ENCODE assay signal across 8 cellular contexts in genomic region chr20:10434467-10434831, GRCh38. TPM values are rescaled to one million over a fixed set of nuclear protein-coding genes. Genes with fewer than 3 reads are reported as not detected.
A peak's percentile ranks its signal among the peaks of the same experiment; 100 is the strongest.
DNase-seq lines count a peak whose midpoint lies in the region; ATAC-seq and TF ChIP-seq lines count a peak whose summit lies in the region.

No MANE protein-coding gene starts in this region.

- H2AFZ ChIP-seq in PC-3 (ENCODE audit: low read length) = peak overlapping the region; percentile 91

- H3K9ac ChIP-seq in PC-3 (ENCODE audit: low read length) (peak overlapping the region; percentile 91), muscle layer of colon (ENCODE audit: low read length) (peak overlapping the region; percentile 79)

- H3K4me3 ChIP-seq in PC-3 (ENCODE audit: low read length) (peak overlapping the region; percentile 73), esophagus muscularis mucosa (peak overlapping the region; percentile 78 to 86 (median 86)), muscle layer of colon (ENCODE audit: low read depth in 1 of 2, low read length in 2 of 2) (peak overlapping the region; percentile 84 to 98)

- H3K27me3 Mint-ChIP-seq in IgD-negative memory B cell = no peaks in the 10 kb centered on the region
- H3K27me3 Mint-ChIP-seq in activated T-cell treated with anti-CD3 and anti-CD28 coated beads, Interleukin-2, amount 50 U/mL, for 24 hours = no peaks in the 10 kb centered on the region

- peak; percentile 88 for TF ChIP-seq POLR2A in esophagus muscularis mucosa (IDR thresholded peaks at IDR 0.05; ENCODE audit: low read depth)

- intact Hi-C loops in PC-3 (cut with micrococcal nuclease) = loop anchor here (1.0 to 5.0 kb wide), 4 partner anchors 19 to 833 kb away; partner anchors contain the start of gene JAG1
- intact Hi-C loops in esophagus muscularis mucosa (cut with DNase I) = loop anchor here (10.0 kb wide), 1 partner anchor 80 kb away; no protein-coding TSS in a partner anchor

- CTCF ChIA-PET in PC-3 (lab: Charles Lee) = no interaction called here

- H3K9me3 Mint-ChIP-seq in IgD-negative memory B cell = no peaks in the 10 kb centered on the region
- no peaks in the 10 kb centered on the region for H3K9me3 Mint-ChIP-seq in activated T-cell treated with anti-CD3 and anti-CD28 coated beads, Interleukin-2, amount 50 U/mL, for 24 hours

- H3K27ac Mint-ChIP-seq in IgD-negative memory B cell = peak overlapping the region; percentile 86 to 97 (median 95)
- H3K27ac Mint-ChIP-seq in activated T-cell treated with anti-CD3 and anti-CD28 coated beads, Interleukin-2, amount 50 U/mL, for 24 hours = peak overlapping the region; percentile 96

- H3K36me3 ChIP-seq in PC-3 (ENCODE audit: low read depth, low read length) (no peaks in the 10 kb centered on the region), esophagus muscularis mucosa (no peaks in the 10 kb centered on the region), muscle layer of colon (ENCODE audit: insufficient read depth, low read length) (no peaks in the 10 kb centered on the region)

- no peaks in the 10 kb centered on the region for H3F3A ChIP-seq in PC-3 (ENCODE audit: low read length, unreplicated experiment)

- peaks cover 28 to 47% (median 31%) of the 10 kb centered on the region in 3 donors for H3K4me1 Mint-ChIP-seq in IgD-negative memory B cell
- peaks cover 57% of the 10 kb centered on the region for H3K4me1 Mint-ChIP-seq in activated T-cell treated with anti-CD3 and anti-CD28 coated beads, Interleukin-2, amount 50 U/mL, for 24 hours (ENCODE audit: low read depth)

- peak overlapping the region; percentile 91 to 100 (median 95) for H3K4me3 Mint-ChIP-seq in IgD-negative memory B cell
- H3K4me3 Mint-ChIP-seq in activated T-cell treated with anti-CD3 and anti-CD28 coated beads, Interleukin-2, amount 50 U/mL, for 24 hours = peak overlapping the region; percentile 91

- peak overlapping the region; percentile 79 for H3K27ac ChIP-seq in PC-3 (ENCODE audit: low read length)
- H3K27ac ChIP-seq in esophagus muscularis mucosa (replicated peaks in 1 of 4) = peak overlapping the region; percentile 91 to 93 (median 92)
- peak overlapping the region; percentile 99 for H3K27ac ChIP-seq in muscle layer of colon (ENCODE audit: low read depth, low read length)

- BruUV-seq in PC-3 (replicated peaks; lab: Mats Ljungman, UMichigan) = no TSS peak

- H3K36me3 Mint-ChIP-seq in IgD-negative memory B cell = no peaks in the 10 kb centered on the region
- H3K36me3 Mint-ChIP-seq in activated T-cell treated with anti-CD3 and anti-CD28 coated beads, Interleukin-2, amount 50 U/mL, for 24 hours (ENCODE audit: low read depth) = peaks cover 44% of the 10 kb centered on the region

- ATAC-seq in GM21529 (IDR thresholded peaks at IDR 0.05; ENCODE audit: unreplicated experiment) = peak; percentile 40
- ATAC-seq in PC-3 = peak; percentile 76

- peak; percentile 97 for DNase-seq in DMS 273 treated with DMSO at 0.1 percent for 48 hours (lab: John Stamatoyannopoulos, UW)
- DNase-seq in PC-3 = peak; percentile 99
- peak; percentile 83 for DNase-seq in activated T-cell treated with anti-CD3 and anti-CD28 coated beads, Interleukin-2, amount 50 U/mL, for 24 hours
- DNase-seq in esophagus muscularis mucosa (ENCODE audit: extremely low spot score) = peak; percentile 98
- peak; percentile 37 to 47 for DNase-seq in stimulated activated CD8-positive, alpha-beta memory T cell treated with anti-CD3 and anti-CD28 coated beads, Interleukin-7, amount 100 ng/mL, for 1 hour (ENCODE audit: low read depth in 2 of 2)

- no peak for TF ChIP-seq EP300 in esophagus muscularis mucosa (IDR thresholded peaks at IDR 0.05)

- peaks cover 81% of the 10 kb centered on the region for H3K79me2 ChIP-seq in PC-3 (ENCODE audit: low read length)

- H3K4me1 ChIP-seq in PC-3 (ENCODE audit: insufficient read depth, low read length) = peaks cover 42% of the 10 kb centered on the region
- H3K4me1 ChIP-seq in esophagus muscularis mucosa = peaks cover 27 to 45% (median 40%) of the 10 kb centered on the region in 4 donors
- peaks cover 13% of the 10 kb centered on the region for H3K4me1 ChIP-seq in muscle layer of colon (ENCODE audit: insufficient read depth, low read length)

- H4K20me1 ChIP-seq in PC-3 (ENCODE audit: low read length) = no peaks in the 10 kb centered on the region

- under 1% methylated on average over 17 of the region's 17 CpGs for WGBS in esophagus muscularis mucosa

- H3K4me2 ChIP-seq in PC-3 (ENCODE audit: low read length) = peak overlapping the region; percentile 96

- POLR2A ChIA-PET in PC-3 (lab: Charles Lee; ENCODE audit: unreplicated experiment) = interaction anchor here (0.5 to 0.7 kb wide), 7 partner anchors 13 to 239 kb away, joined by 3 to 5 read pairs (median 4); partner anchors contain the start of gene JAG1

- no peaks in the 10 kb centered on the region for H3K9me2 ChIP-seq in PC-3 (replicated peaks; ENCODE audit: low read length)

- H3K27me3 ChIP-seq in PC-3 (ENCODE audit: low read length) = no peaks in the 10 kb centered on the region
- no peaks in the 10 kb centered on the region for H3K27me3 ChIP-seq in esophagus muscularis mucosa
- no peaks in the 10 kb centered on the region for H3K27me3 ChIP-seq in muscle layer of colon (ENCODE audit: control insufficient read depth in 1 of 2, insufficient read depth in 2 of 2, low read length in 2 of 2)

- no peak for TF ChIP-seq CTCF in PC-3 (conservative IDR thresholded peaks at IDR 0.05; ENCODE audit: low read depth, low read length)
- TF ChIP-seq CTCF in esophagus muscularis mucosa (IDR thresholded peaks at IDR 0.05) = no peak

- no peaks in the 10 kb centered on the region for H3K9me3 ChIP-seq in PC-3 (ENCODE audit: low read length)
- no peaks in the 10 kb centered on the region for H3K9me3 ChIP-seq in esophagus muscularis mucosa
- no peaks in the 10 kb centered on the region for H3K9me3 ChIP-seq in muscle layer of colon (ENCODE audit: low read length)

RNA-seq across cellular contexts. Expression of gene MKKS, which starts 0.4 kb away (rescaled TPM):
- polyA plus RNA-seq in IgD-negative memory B cell = 30.4 TPM
- total RNA-seq in PC-3 (2014; rRNA removed) (12.1 and 13.6 TPM in 2 replicates), esophagus muscularis mucosa (10 to 100 TPM; 14.1 to 19.3 (median 16.7) TPM)

RNA-seq across cellular contexts. Expression of gene SLX4IP, which starts 0.7 kb away (rescaled TPM):
- polyA plus RNA-seq in IgD-negative memory B cell = 2.0 TPM
- total RNA-seq in PC-3 (2014; rRNA removed) (6.4 and 7.1 TPM in 2 replicates), esophagus muscularis mucosa (1 to 10 TPM; 1.2 to 2.1 (median 1.5) TPM)

Comparison
In these comparisons a context has a peak if more than half of its experiments do, and no peak if none do; other contexts are left out.
1. Peak in every context shown above with its lines: DNase-seq, ATAC-seq, H3K4me3 ChIP-seq and H3K27ac ChIP-seq.
2. DNase-seq: peak in every context shown above with its lines; median percentile 99 in PC-3; 98 in esophagus muscularis mucosa; 97 in DMS 273 treated with DMSO at 0.1 percent for 48 hours; 83 in activated T-cell treated with anti-CD3 and anti-CD28 coated beads, Interleukin-2, amount 50 U/mL, for 24 hours; 42 in stimulated activated CD8-positive, alpha-beta memory T cell treated with anti-CD3 and anti-CD28 coated beads, Interleukin-7, amount 100 ng/mL, for 1 hour.